ENCODE assay signal across 1 cellular context in genomic region chr5:165232629-165233028, GRCh38.
TF ChIP-seq lines count a peak whose summit lies in the region.

No MANE protein-coding gene starts in this region.

TF ChIP-seq in H1, 55 proteins besides CTCF, POLR2A, EP300 and RAD21:
- TF ChIP-seq NRF1 (IDR thresholded peaks at IDR 0.05; ENCODE audit: low read depth, low read length) (no peak), TEAD4 (IDR thresholded peaks at IDR 0.05; ENCODE audit: low read depth, low read length) (no peak), POLR2AphosphoS5 (IDR thresholded peaks at IDR 0.05; ENCODE audit: low read depth, low read length) (no peak), TAF1 (IDR thresholded peaks at IDR 0.05; ENCODE audit: low read depth, low read length) (no peak), GTF2F1 (IDR thresholded peaks at IDR 0.05; ENCODE audit: borderline replicate concordance, low read depth, low read length) (no peak), TBP (IDR thresholded peaks at IDR 0.05; ENCODE audit: low read depth, low read length) (no peak), CEBPB (IDR thresholded peaks at IDR 0.05; ENCODE audit: low read depth, low read length) (no peak), KDM5A (IDR thresholded peaks at IDR 0.05; ENCODE audit: low read length) (no peak), PHF8 (conservative IDR thresholded peaks at IDR 0.05; ENCODE audit: low read depth, low read length) (no peak), TCF12 (IDR thresholded peaks at IDR 0.05; ENCODE audit: low read depth, low read length) (no peak), SP2 (IDR thresholded peaks at IDR 0.05; ENCODE audit: low read length) (no peak), SIX5 (IDR thresholded peaks at IDR 0.05; ENCODE audit: low read depth, low read length) (no peak), FOSL1 (IDR thresholded peaks at IDR 0.05; ENCODE audit: insufficient read depth, low read depth, low read length) (no peak), GABPA (IDR thresholded peaks at IDR 0.05; ENCODE audit: borderline replicate concordance, insufficient read depth, low read length) (no peak), ZNF274 (IDR thresholded peaks at IDR 0.05; ENCODE audit: borderline replicate concordance, extremely low read depth, low read length) (no peak), EGR1 (IDR thresholded peaks at IDR 0.05; ENCODE audit: borderline replicate concordance, low read depth, low read length) (no peak), SRF (IDR thresholded peaks at IDR 0.05; ENCODE audit: low read depth, low read length) (no peak), CTBP2 (IDR thresholded peaks at IDR 0.05; ENCODE audit: borderline replicate concordance, insufficient read depth, insufficient read length, low read length) (no peak)
